In the genomic region with DNA sequence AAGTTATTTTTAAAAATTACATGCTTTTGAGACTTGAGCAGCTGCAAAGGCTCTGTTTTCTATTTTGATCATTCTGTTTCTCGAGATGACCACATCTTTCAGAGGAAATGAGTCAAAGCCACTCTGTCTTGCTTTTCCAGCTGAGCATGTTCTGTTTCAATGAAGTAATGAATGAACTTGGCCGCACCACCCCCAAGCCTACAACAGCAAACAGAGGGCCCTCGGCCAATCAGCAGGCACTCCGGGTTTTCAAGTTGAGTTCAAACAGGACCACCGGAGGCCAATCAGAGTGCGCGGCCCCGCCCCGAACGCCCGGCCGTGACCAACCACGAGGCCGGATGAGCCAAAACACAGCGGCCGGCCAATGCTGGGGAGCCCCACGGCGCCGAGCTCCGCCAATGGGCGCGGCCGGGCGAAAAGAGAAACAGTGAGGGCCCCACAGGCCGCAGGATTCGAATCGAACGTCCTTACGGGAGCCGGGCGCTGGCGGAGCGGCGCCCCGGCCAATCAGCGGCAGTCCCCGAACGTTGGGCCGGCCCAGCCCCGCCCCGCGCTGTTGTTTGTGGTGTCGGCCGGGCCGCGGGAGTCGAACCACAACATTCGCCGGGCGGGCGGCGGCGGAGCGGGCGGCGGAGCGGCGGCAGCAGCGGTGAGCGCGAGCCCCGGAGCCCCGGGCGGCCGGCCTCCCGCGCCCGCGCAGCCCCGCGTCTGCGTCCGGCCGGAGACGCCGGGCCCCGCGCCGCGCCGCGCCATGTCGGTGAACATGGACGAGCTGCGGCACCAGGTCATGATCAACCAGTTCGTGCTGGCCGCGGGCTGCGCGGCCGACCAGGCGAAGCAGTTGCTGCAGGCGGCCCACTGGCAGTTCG, we compare ENCODE assay signal across 1 cellular context.
TF ChIP-seq lines count a peak whose summit lies in the region.

A gene (plus strand): TSS at position 594 of the 869 bp plus-strand sequence. CDS start 158 bp downstream, at position 752.

TF ChIP-seq in HepG2, 621 proteins besides CTCF, POLR2A, EP300 and RAD21 (continued from another document and continues in another):
- TF ChIP-seq ATF7 (IDR thresholded peaks at IDR 0.05) (peak; percentile 21; the same call in 1 of the 2 replicates), ATF7 (CRISPR knock-in tag; IDR thresholded peaks at IDR 0.05) (no peak), ZNF251 (CRISPR knock-in tag; IDR thresholded peaks at IDR 0.05) (no peak), ZNF577 (CRISPR knock-in tag; IDR thresholded peaks at IDR 0.05; ENCODE audit: borderline replicate concordance, low read depth) (no peak), MBD4 (IDR thresholded peaks at IDR 0.05; ENCODE audit: borderline replicate concordance, low read length) (no peak), POLR2G (IDR thresholded peaks at IDR 0.05; ENCODE audit: low read depth, low read length) (peak; percentile 81), CBX5 (CRISPR knock-in tag; IDR thresholded peaks at IDR 0.05; ENCODE audit: borderline replicate concordance) (no peak), ZFP37 (CRISPR knock-in tag; IDR thresholded peaks at IDR 0.05; ENCODE audit: borderline replicate concordance) (peak; percentile 59; the same call in 1 of the 2 replicates), TAF1 (CRISPR knock-in tag; IDR thresholded peaks at IDR 0.05) (peak; percentile 29; the same call in 1 of the 2 replicates), IRF2 (CRISPR knock-in tag; IDR thresholded peaks at IDR 0.05) (no peak), TBL1XR1 (IDR thresholded peaks at IDR 0.05; ENCODE audit: borderline replicate concordance, low read length, partially characterized antibody) (peak; percentile 79), ZNF274 (CRISPR knock-in tag; IDR thresholded peaks at IDR 0.05) (no peak), ZNF224 (CRISPR knock-in tag; IDR thresholded peaks at IDR 0.05) (no peak), TOE1 (CRISPR knock-in tag; IDR thresholded peaks at IDR 0.05) (no peak), KLF11 (CRISPR knock-in tag; IDR thresholded peaks at IDR 0.05) (no peak), ZNF550 (CRISPR knock-in tag; IDR thresholded peaks at IDR 0.05; ENCODE audit: borderline replicate concordance) (no peak), ZNF451 (CRISPR knock-in tag; IDR thresholded peaks at IDR 0.05) (no peak), KDM1A (CRISPR knock-in tag; IDR thresholded peaks at IDR 0.05) (no peak), ZNF547 (CRISPR knock-in tag; IDR thresholded peaks at IDR 0.05) (no peak; the same call in 1 of the 2 replicates), TCF7 (IDR thresholded peaks at IDR 0.05; ENCODE audit: low read depth) (peak; percentile 43; the same call in 1 of the 2 replicates), KMT2B (CRISPR knock-in tag; IDR thresholded peaks at IDR 0.05) (no peak; the same call in 1 of the 2 replicates), JARID2 (CRISPR knock-in tag; IDR thresholded peaks at IDR 0.05; ENCODE audit: insufficient replicate concordance) (no peak), ARNTL (CRISPR knock-in tag; IDR thresholded peaks at IDR 0.05) (no peak), ZNF615 (CRISPR knock-in tag; IDR thresholded peaks at IDR 0.05; ENCODE audit: borderline replicate concordance) (no peak), ZNF552 (CRISPR knock-in tag; IDR thresholded peaks at IDR 0.05; ENCODE audit: borderline replicate concordance) (no peak), ZNF703 (CRISPR knock-in tag; IDR thresholded peaks at IDR 0.05; ENCODE audit: borderline replicate concordance) (0 out of 2 replicates have a peak, but pooled peaks have one; percentile 13), ZNF430 (CRISPR knock-in tag; IDR thresholded peaks at IDR 0.05) (no peak)
- TF ChIP-seq, protein P1, sequence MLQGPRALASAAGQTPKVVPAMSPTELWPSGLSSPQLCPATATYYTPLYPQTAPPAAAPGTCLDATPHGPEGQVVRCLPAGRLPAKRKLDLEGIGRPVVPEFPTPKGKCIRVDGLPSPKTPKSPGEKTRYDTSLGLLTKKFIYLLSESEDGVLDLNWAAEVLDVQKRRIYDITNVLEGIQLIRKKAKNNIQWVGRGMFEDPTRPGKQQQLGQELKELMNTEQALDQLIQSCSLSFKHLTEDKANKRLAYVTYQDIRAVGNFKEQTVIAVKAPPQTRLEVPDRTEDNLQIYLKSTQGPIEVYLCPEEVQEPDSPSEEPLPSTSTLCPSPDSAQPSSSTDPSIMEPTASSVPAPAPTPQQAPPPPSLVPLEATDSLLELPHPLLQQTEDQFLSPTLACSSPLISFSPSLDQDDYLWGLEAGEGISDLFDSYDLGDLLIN (CRISPR knock-in tag; IDR thresholded peaks at IDR 0.05; ENCODE audit: borderline replicate concordance), result no peak
- TF ChIP-seq, protein P2, sequence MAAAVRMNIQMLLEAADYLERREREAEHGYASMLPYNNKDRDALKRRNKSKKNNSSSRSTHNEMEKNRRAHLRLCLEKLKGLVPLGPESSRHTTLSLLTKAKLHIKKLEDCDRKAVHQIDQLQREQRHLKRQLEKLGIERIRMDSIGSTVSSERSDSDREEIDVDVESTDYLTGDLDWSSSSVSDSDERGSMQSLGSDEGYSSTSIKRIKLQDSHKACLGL (CRISPR knock-in tag; IDR thresholded peaks at IDR 0.05), result peak; percentile 71
- TF ChIP-seq, protein P3, sequence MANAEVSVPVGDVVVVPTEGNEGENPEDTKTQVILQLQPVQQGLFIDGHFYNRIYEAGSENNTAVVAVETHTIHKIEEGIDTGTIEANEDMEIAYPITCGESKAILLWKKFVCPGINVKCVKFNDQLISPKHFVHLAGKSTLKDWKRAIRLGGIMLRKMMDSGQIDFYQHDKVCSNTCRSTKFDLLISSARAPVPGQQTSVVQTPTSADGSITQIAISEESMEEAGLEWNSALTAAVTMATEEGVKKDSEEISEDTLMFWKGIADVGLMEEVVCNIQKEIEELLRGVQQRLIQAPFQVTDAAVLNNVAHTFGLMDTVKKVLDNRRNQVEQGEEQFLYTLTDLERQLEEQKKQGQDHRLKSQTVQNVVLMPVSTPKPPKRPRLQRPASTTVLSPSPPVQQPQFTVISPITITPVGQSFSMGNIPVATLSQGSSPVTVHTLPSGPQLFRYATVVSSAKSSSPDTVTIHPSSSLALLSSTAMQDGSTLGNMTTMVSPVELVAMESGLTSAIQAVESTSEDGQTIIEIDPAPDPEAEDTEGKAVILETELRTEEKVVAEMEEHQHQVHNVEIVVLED (CRISPR knock-in tag; IDR thresholded peaks at IDR 0.05; ENCODE audit: borderline replicate concordance), result peak; percentile 92
- TF ChIP-seq, protein P4, sequence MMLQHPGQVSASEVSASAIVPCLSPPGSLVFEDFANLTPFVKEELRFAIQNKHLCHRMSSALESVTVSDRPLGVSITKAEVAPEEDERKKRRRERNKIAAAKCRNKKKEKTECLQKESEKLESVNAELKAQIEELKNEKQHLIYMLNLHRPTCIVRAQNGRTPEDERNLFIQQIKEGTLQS (CRISPR knock-in tag; IDR thresholded peaks at IDR 0.05), result no peak
- TF ChIP-seq, protein P5, sequence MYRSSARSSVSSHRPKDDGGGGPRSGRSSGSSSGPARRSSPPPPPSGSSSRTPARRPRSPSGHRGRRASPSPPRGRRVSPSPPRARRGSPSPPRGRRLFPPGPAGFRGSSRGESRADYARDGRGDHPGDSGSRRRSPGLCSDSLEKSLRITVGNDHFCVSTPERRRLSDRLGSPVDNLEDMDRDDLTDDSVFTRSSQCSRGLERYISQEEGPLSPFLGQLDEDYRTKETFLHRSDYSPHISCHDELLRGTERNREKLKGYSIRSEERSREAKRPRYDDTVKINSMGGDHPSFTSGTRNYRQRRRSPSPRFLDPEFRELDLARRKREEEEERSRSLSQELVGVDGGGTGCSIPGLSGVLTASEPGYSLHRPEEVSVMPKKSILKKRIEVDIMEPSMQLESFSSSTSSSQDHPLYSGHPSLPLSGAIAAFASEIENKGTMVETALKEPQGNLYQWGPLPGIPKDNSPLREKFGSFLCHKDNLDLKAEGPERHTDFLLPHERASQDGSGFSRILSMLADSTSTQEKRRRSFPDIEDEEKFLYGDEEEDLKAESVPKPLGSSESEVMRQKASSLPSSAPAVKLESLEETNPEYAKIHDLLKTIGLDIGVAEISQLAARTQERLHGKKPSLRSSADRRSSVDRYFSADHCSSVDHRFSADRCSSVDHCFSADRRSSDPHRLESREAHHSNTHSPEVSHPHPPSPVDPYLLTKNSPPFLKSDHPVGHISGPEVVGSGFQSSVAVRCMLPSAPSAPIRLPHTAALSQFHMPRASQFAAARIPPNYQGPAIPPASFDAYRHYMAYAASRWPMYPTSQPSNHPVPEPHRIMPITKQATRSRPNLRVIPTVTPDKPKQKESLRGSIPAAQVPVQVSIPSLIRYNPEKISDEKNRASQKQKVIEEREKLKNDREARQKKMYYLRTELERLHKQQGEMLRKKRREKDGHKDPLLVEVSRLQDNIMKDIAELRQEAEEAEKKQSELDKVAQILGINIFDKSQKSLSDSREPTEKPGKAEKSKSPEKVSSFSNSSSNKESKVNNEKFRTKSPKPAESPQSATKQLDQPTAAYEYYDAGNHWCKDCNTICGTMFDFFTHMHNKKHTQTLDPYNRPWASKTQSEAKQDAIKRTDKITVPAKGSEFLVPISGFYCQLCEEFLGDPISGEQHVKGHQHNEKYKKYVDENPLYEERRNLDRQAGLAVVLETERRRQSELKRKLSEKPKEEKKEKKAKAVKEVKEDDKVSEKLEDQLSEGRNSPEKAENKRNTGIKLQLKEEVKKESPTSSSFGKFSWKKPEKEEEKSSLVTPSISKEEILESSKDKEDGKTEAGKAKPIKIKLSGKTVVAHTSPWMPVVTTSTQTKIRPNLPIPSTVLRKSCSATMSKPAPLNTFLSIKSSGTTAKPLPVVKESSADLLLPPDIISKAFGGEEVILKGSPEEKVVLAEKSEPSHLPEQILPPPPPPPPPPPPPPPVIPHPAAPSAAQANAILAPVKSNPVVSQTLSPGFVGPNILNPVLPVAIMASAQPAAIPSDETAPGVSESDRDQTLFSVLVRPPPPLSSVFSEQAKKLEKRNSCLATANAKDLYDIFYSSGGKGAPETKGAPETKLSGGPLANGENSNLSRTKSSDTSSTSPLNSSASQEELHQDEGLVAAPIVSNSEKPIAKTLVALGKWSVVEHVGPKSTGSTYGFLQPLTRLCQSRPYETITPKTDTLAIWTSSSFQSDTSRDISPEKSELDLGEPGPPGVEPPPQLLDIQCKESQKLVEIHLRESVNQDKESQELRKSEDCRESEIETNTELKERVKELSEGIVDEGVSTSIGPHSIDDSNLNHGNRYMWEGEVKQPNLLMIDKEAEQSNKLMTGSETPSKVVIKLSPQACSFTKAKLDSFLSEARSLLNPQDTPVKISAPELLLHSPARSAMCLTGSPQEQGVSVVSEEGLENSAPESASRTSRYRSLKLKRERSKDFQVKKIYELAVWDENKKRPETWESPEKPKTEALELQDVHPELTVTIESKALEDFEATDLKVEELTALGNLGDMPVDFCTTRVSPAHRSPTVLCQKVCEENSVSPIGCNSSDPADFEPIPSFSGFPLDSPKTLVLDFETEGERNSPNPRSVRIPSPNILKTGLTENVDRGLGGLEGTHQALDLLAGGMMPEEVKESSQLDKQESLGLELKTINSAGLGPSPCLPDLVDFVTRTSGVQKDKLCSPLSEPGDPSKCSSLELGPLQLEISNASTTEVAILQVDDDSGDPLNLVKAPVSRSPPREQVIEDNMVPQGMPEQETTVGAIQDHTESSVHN (CRISPR knock-in tag; IDR thresholded peaks at IDR 0.05), result no peak
- TF ChIP-seq, protein P6, sequence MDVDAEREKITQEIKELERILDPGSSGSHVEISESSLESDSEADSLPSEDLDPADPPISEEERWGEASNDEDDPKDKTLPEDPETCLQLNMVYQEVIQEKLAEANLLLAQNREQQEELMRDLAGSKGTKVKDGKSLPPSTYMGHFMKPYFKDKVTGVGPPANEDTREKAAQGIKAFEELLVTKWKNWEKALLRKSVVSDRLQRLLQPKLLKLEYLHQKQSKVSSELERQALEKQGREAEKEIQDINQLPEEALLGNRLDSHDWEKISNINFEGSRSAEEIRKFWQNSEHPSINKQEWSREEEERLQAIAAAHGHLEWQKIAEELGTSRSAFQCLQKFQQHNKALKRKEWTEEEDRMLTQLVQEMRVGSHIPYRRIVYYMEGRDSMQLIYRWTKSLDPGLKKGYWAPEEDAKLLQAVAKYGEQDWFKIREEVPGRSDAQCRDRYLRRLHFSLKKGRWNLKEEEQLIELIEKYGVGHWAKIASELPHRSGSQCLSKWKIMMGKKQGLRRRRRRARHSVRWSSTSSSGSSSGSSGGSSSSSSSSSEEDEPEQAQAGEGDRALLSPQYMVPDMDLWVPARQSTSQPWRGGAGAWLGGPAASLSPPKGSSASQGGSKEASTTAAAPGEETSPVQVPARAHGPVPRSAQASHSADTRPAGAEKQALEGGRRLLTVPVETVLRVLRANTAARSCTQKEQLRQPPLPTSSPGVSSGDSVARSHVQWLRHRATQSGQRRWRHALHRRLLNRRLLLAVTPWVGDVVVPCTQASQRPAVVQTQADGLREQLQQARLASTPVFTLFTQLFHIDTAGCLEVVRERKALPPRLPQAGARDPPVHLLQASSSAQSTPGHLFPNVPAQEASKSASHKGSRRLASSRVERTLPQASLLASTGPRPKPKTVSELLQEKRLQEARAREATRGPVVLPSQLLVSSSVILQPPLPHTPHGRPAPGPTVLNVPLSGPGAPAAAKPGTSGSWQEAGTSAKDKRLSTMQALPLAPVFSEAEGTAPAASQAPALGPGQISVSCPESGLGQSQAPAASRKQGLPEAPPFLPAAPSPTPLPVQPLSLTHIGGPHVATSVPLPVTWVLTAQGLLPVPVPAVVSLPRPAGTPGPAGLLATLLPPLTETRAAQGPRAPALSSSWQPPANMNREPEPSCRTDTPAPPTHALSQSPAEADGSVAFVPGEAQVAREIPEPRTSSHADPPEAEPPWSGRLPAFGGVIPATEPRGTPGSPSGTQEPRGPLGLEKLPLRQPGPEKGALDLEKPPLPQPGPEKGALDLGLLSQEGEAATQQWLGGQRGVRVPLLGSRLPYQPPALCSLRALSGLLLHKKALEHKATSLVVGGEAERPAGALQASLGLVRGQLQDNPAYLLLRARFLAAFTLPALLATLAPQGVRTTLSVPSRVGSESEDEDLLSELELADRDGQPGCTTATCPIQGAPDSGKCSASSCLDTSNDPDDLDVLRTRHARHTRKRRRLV (CRISPR knock-in tag; IDR thresholded peaks at IDR 0.05), result no peak
- TF ChIP-seq, protein P7, sequence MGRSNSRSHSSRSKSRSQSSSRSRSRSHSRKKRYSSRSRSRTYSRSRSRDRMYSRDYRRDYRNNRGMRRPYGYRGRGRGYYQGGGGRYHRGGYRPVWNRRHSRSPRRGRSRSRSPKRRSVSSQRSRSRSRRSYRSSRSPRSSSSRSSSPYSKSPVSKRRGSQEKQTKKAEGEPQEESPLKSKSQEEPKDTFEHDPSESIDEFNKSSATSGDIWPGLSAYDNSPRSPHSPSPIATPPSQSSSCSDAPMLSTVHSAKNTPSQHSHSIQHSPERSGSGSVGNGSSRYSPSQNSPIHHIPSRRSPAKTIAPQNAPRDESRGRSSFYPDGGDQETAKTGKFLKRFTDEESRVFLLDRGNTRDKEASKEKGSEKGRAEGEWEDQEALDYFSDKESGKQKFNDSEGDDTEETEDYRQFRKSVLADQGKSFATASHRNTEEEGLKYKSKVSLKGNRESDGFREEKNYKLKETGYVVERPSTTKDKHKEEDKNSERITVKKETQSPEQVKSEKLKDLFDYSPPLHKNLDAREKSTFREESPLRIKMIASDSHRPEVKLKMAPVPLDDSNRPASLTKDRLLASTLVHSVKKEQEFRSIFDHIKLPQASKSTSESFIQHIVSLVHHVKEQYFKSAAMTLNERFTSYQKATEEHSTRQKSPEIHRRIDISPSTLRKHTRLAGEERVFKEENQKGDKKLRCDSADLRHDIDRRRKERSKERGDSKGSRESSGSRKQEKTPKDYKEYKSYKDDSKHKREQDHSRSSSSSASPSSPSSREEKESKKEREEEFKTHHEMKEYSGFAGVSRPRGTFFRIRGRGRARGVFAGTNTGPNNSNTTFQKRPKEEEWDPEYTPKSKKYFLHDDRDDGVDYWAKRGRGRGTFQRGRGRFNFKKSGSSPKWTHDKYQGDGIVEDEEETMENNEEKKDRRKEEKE (IDR thresholded peaks at IDR 0.05), result no peak
- TF ChIP-seq, protein P8, sequence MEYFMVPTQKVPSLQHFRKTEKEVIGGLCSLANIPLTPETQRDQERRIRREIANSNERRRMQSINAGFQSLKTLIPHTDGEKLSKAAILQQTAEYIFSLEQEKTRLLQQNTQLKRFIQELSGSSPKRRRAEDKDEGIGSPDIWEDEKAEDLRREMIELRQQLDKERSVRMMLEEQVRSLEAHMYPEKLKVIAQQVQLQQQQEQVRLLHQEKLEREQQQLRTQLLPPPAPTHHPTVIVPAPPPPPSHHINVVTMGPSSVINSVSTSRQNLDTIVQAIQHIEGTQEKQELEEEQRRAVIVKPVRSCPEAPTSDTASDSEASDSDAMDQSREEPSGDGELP (IDR thresholded peaks at IDR 0.05; ENCODE audit: borderline replicate concordance, low read depth), result peak; percentile 84
